In genomic region chr6:4491501-4492260, GRCh38 we compare ENCODE assay signal across 1 cellular context.
TF ChIP-seq lines count a peak whose summit lies in the region.

No MANE protein-coding gene starts in this region.

TF ChIP-seq in IMR-90, 13 proteins besides CTCF, POLR2A, EP300 and RAD21 (continued from another document):
- TF ChIP-seq RFX5 (IDR thresholded peaks at IDR 0.05; ENCODE audit: low read depth, low read length), result no peak
